In the genomic region with DNA sequence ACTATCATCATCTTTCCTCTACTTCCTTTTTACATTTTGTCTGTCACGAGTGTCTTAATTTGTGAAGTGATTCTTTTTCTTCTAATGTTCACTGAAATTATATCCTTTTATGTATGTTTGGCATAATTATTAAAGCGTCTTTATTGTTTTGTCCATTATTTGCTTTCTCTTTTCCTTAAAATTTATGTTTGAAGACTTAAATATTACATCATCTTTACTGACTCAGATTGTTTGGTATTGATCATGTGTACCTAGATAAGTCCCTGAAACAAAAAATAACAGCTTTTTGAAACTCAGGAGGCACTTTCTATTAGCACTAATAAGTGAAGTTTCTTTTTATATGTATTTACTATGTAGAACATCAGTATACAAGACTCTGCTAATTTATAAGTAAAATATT, we compare ENCODE assay signal across 29 cellular contexts.
"Had no signal": no experiment of that assay in that cellular context is flagged by ENCODE, and none has a peak within 500 bp of the region (broad histone marks: within the 10 kb centered on the region; RNA-seq: fewer than 3 reads in every experiment).

No MANE protein-coding gene starts in this region.

- FAIRE-seq: endometrium, kidney had no signal

- H3K27me3 ChIP-seq: esophagus squamous epithelium, gastrocnemius medialis, neutrophil, right atrium auricular region, vagina had no signal

- H3K27ac Mint-ChIP-seq: effector memory CD8-positive, alpha-beta T cell; mesothelial cell of epicardium; natural killer cell treated with Interleukin-12 subunit alpha and Interleukin-12 subunit beta and Interleukin-15 and Interleukin-18, amount 100 ng/mL, for 72 hours had no signal

- H2AFZ ChIP-seq: parathyroid adenoma had no signal

- H3K4me2 ChIP-seq: smooth muscle cell had no signal

- DNase-seq: cortex of kidney; effector memory CD8-positive, alpha-beta T cell; erythroblast; esophagus squamous epithelium; gastrocnemius medialis; head of caudate nucleus; kidney; mesenchymal stem cell; mucosa of descending colon; naive B cell; stimulated activated CD4-positive, alpha-beta T cell treated with anti-CD3 and anti-CD28 coated beads, Interleukin-12 subunit alpha, Interleukin-12 subunit beta, amount 100 ng/mL, for 4 hours; stimulated activated CD4-positive, alpha-beta T cell treated with anti-CD3 and anti-CD28 coated beads, Interleukin-1b, Interleukin-23, amount 100 ng/mL, for 48 hours; stimulated activated CD4-positive, alpha-beta T cell treated with anti-CD3 and anti-CD28 coated beads, Interleukin-4, amount 100 ng/mL, for 1 hour; stimulated activated CD8-positive, alpha-beta memory T cell treated with anti-CD3 and anti-CD28 coated beads, Interleukin-4, amount 100 ng/mL, for 48 hours; stimulated activated naive CD8-positive, alpha-beta T cell treated with anti-CD3 and anti-CD28 coated beads, Interleukin-15, Interleukin-2, amounts not matched to agents 100 U/mL and 50 U/mL, for 24 hours; trophoblast cell had no signal

- H3K9me3 Mint-ChIP-seq: effector memory CD8-positive, alpha-beta T cell; mesothelial cell of epicardium; naive B cell; natural killer cell treated with Interleukin-12 subunit alpha and Interleukin-12 subunit beta and Interleukin-15 and Interleukin-18, amount 100 ng/mL, for 72 hours; neural crest cell had no signal

- H3K4me1 ChIP-seq: esophagus squamous epithelium, gastrocnemius medialis, parathyroid adenoma, prostate gland, right atrium auricular region, vagina had no signal

- H3K27ac ChIP-seq: esophagus squamous epithelium, gastrocnemius medialis, neutrophil, parathyroid adenoma, prostate gland, right atrium auricular region, vagina had no signal

- H3K9me3 ChIP-seq: esophagus squamous epithelium, gastrocnemius medialis, mucosa of descending colon, neutrophil, prostate gland, right atrium auricular region, vagina had no signal

- H3K4me3 Mint-ChIP-seq: effector memory CD8-positive, alpha-beta T cell; mesothelial cell of epicardium; naive B cell; natural killer cell treated with Interleukin-12 subunit alpha and Interleukin-12 subunit beta and Interleukin-15 and Interleukin-18, amount 100 ng/mL, for 72 hours; neural crest cell had no signal

- H3K4me3 ChIP-seq: esophagus squamous epithelium, gastrocnemius medialis, lung, mucosa of descending colon, prostate gland, right atrium auricular region, smooth muscle cell, vagina had no signal

- H3K27me3 Mint-ChIP-seq: effector memory CD8-positive, alpha-beta T cell; naive B cell; natural killer cell treated with Interleukin-12 subunit alpha and Interleukin-12 subunit beta and Interleukin-15 and Interleukin-18, amount 100 ng/mL, for 72 hours had no signal

- H3K9ac ChIP-seq: parathyroid adenoma had no signal

- H3K4me1 Mint-ChIP-seq: mesothelial cell of epicardium, neural crest cell had no signal

- ATAC-seq: effector memory CD8-positive, alpha-beta T cell; gastrocnemius medialis; left lobe of liver; mucosa of descending colon; natural killer cell treated with Interleukin-12 subunit alpha and Interleukin-12 subunit beta and Interleukin-15 and Interleukin-18, amount 100 ng/mL, for 72 hours; sciatic nerve; stimulated activated naive CD8-positive, alpha-beta T cell treated with anti-CD3 and anti-CD28 coated beads, Interleukin-15, Interleukin-2, amounts not matched to agents 100 U/mL and 50 U/mL, for 24 hours had no signal

- H3K36me3 ChIP-seq: esophagus squamous epithelium, gastrocnemius medialis, neutrophil, prostate gland, right atrium auricular region, vagina had no signal
